ENCODE assay signal across 27 cellular contexts in the genomic region with DNA sequence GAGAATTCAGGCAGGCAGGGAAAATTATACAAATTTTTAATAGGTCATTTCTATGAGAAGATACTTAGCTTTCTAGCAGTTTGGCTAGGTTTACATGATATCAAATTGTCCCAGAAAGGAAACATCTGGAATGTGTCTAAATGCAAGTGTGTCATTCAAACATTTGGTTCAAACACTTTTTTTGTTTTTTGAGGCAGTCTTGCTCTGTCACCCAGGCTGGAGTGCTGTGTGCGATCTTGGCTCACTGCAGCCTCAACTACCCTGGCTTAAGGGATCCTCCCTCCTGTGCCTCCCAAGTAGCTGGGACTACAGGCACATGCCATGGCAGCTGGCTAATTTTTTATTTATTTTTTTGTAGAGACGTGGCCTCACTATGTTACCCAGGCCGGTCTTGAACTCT. TPM values are rescaled to one million over a fixed set of nuclear protein-coding genes. Genes with fewer than 3 reads are reported as not detected.
A peak's percentile ranks its signal among the peaks of the same experiment; 100 is the strongest.
DNase-seq lines count a peak whose midpoint lies in the region; ATAC-seq and TF ChIP-seq lines count a peak whose summit lies in the region.
"Had no signal": no experiment of that assay in that cellular context is flagged by ENCODE, and none has a peak within 500 bp of the region (broad histone marks: within the 10 kb centered on the region; RNA-seq: fewer than 3 reads in every experiment).

No MANE protein-coding gene starts in this region.

- DNase-seq in Right ventricle myocardium inferior (ENCODE audit: missing footprints) (peak; percentile 60), cardiac septum (ENCODE audit: low spot score) (no peak), right cardiac atrium (peak in 1 of 3 donors; percentile 41), gastrocnemius medialis (no peak), vagina (ENCODE audit: extremely low spot score in 2 of 2) (no peak), SW 1271 (lab: John Stamatoyannopoulos, UW) (no peak)
- no peak for DNase-seq in stimulated activated CD4-positive, alpha-beta T cell treated with anti-CD3 and anti-CD28 coated beads, Interleukin-4, amount 100 ng/mL, for 1 hour
- DNase-seq: 8988T; activated CD4-positive, alpha-beta T cell treated with anti-CD3 and anti-CD28 coated beads for 1 hour; activated T-cell treated with anti-CD3 and anti-CD28 coated beads, Interleukin-2, amount 50 U/mL, for 1 hour; amygdala; dermis blood vessel endothelial cell; DMS79; kidney; MG63; NCI-H1694; pancreas; SHP77; stimulated activated CD4-positive, alpha-beta T cell treated with anti-CD3 and anti-CD28 coated beads, Interleukin-1b, Interleukin-23, amount 100 ng/mL, for 48 hours had no signal

- peaks cover 4 to 23% of the 10 kb centered on the region in 2 donors for H3K36me3 ChIP-seq in gastrocnemius medialis
- H3K36me3 ChIP-seq in vagina, result peaks cover 7 to 40% of the 10 kb centered on the region in 2 donors
- H3K36me3 ChIP-seq: cardiac muscle cell, MG63, pancreas had no signal

- WGBS in right cardiac atrium, result 76% methylated on average over 3 of the region's 3 CpGs

- TF ChIP-seq CTCF in gastrocnemius medialis (IDR thresholded peaks at IDR 0.05 in 4 of 5, conservative IDR thresholded peaks at IDR 0.05 in 1 of 5), result no peak
- no peak for TF ChIP-seq CTCF in vagina (IDR thresholded peaks at IDR 0.05)

- no peaks in the 10 kb centered on the region for H3K9me3 ChIP-seq in right cardiac atrium (ENCODE audit: control insufficient read depth, low read length)
- H3K9me3 ChIP-seq in gastrocnemius medialis, result no peaks in the 10 kb centered on the region
- H3K9me3 ChIP-seq in vagina, result no peaks in the 10 kb centered on the region
- H3K9me3 ChIP-seq: MG63, pancreas had no signal

- H3K27ac ChIP-seq in right cardiac atrium (ENCODE audit: low read length), result peak overlapping the region; percentile 45
- H3K27ac ChIP-seq in gastrocnemius medialis, result peak overlapping the region; percentile 44 to 61 (median 56)
- H3K27ac ChIP-seq in vagina, result peak overlapping the region; percentile 85
- H3K27ac ChIP-seq: cardiac muscle cell, epithelial cell of prostate, pancreas had no signal

- no peak for TF ChIP-seq POLR2A in gastrocnemius medialis (IDR thresholded peaks at IDR 0.05)
- no peak for TF ChIP-seq POLR2A in vagina (IDR thresholded peaks at IDR 0.05)

- no peaks in the 10 kb centered on the region for H3K27me3 ChIP-seq in right cardiac atrium (ENCODE audit: control insufficient read depth, insufficient read depth)
- H3K27me3 ChIP-seq in gastrocnemius medialis, result no peaks in the 10 kb centered on the region
- H3K27me3 ChIP-seq in vagina, result no peaks in the 10 kb centered on the region
- H3K27me3 ChIP-seq: cardiac muscle cell, MG63, pancreas had no signal

- intact Hi-C loops in Right ventricle myocardium inferior (cut with DNase I) (no loop called here), cardiac septum (cut with DNase I) (no loop called here), right cardiac atrium (cut with DNase I) (no loop called here), gastrocnemius medialis (cut with DNase I; ENCODE audit: low total_unique reads) (no loop called here), vagina (cut with DNase I) (no loop called here)

- in situ Hi-C loops in gastrocnemius medialis (cut with MboI; ENCODE audit: low sequenced_read_pairs in 4 of 4), result no loop called here

- ATAC-seq in Right ventricle myocardium inferior (peak; percentile 36), right cardiac atrium (peak; percentile 35 to 47), gastrocnemius medialis (no peak), HG02763 (IDR thresholded peaks at IDR 0.05; ENCODE audit: unreplicated experiment) (no peak)
- ATAC-seq: activated CD8-positive, alpha-beta T cell treated with anti-CD3 and anti-CD28 coated beads, Interleukin-2, amount 10 ng/mL, durations not matched to agents 7 days and 5 days; natural killer cell treated with Interleukin-12 subunit alpha and Interleukin-12 subunit beta and Interleukin-15 and Interleukin-18, amount 100 ng/mL, for 72 hours; stimulated activated effector memory CD8-positive, alpha-beta T cell treated with anti-CD3 and anti-CD28 coated beads, Interleukin-12 subunit alpha, Interleukin-12 subunit beta, amount 100 ng/mL, for 72 hours had no signal

- H3K4me1 ChIP-seq in right cardiac atrium (ENCODE audit: control insufficient read depth, insufficient read depth, low read length) (peaks cover 7% of the 10 kb centered on the region), gastrocnemius medialis (peaks cover 0 to 41% of the 10 kb centered on the region in 2 donors), vagina (peaks cover 47% of the 10 kb centered on the region)

- H3K4me3 ChIP-seq in right cardiac atrium (ENCODE audit: low read length) (no peak overlapping the region), gastrocnemius medialis (no peak overlapping the region), vagina (no peak overlapping the region)
- H3K4me3 ChIP-seq: cardiac muscle cell, K562, pancreas had no signal

RNA-seq across cellular contexts. Expression of a gene that starts 31.6 kb away (rescaled TPM):
- total RNA-seq in Right ventricle myocardium inferior, result 500 TPM
- 202 TPM for total RNA-seq in cardiac septum
- 100 to 1,000 TPM; 343 to 386 (median 355) TPM for total RNA-seq in right cardiac atrium
- polyA plus RNA-seq in right cardiac atrium, result 492 TPM
- total RNA-seq in gastrocnemius medialis, result 100 to 1,000 TPM; 225 to 357 (median 273) TPM
- 558 TPM for total RNA-seq in vagina
- total RNA-seq: activated CD8-positive, alpha-beta T cell treated with anti-CD3 and anti-CD28 coated beads, Interleukin-2, amount 10 ng/mL, durations not matched to agents 7 days and 5 days; activated naive CD4-positive, alpha-beta T cell treated with anti-CD3 and anti-CD28 coated beads for 36 hours; cardiac muscle cell; natural killer cell treated with Interleukin-12 subunit alpha and Interleukin-12 subunit beta and Interleukin-15 and Interleukin-18, amount 100 ng/mL, for 72 hours had no signal
- polyA plus RNA-seq: cardiac muscle cell had no signal

Comparison
In these comparisons a context has a peak if more than half of its experiments do, and no peak if none do; other contexts are left out.
1. ATAC-seq: peak in Right ventricle myocardium inferior (single experiment) and right cardiac atrium (2 of 2); none in gastrocnemius medialis (0 of 2) and HG02763 (single experiment).
2. Peak in every context shown above with its lines, with median percentiles within 50 percentile points of each other: H3K27ac ChIP-seq.